ENCODE assay signal across 16 cellular contexts in genomic region chr16:10930755-10931093, GRCh38. TPM values are rescaled to one million over a fixed set of nuclear protein-coding genes. Genes with fewer than 3 reads are reported as not detected.
A peak's percentile ranks its signal among the peaks of the same experiment; 100 is the strongest.
DNase-seq lines count a peak whose midpoint lies in the region; ATAC-seq and TF ChIP-seq lines count a peak whose summit lies in the region.
"Had no signal": no experiment of that assay in that cellular context is flagged by ENCODE, and none has a peak within 500 bp of the region (broad histone marks: within the 10 kb centered on the region; RNA-seq: fewer than 3 reads in every experiment).

No MANE protein-coding gene starts in this region.

- no peaks in the 10 kb centered on the region for H3K27me3 ChIP-seq in neural progenitor cell
- H3K27me3 ChIP-seq in gastrocnemius medialis = no peaks in the 10 kb centered on the region
- H3K27me3 ChIP-seq: neutrophil, testis had no signal

- TF ChIP-seq CTCF in GM12873 (IDR thresholded peaks at IDR 0.05; ENCODE audit: insufficient read depth, low read depth, low read length, missing control alignments) (peak; percentile 37), astrocyte of the cerebellum (IDR thresholded peaks at IDR 0.05; ENCODE audit: low read depth, low read length, missing control alignments) (peak; percentile 3), neural progenitor cell (IDR thresholded peaks at IDR 0.05) (peak; percentile 16), gastrocnemius medialis (IDR thresholded peaks at IDR 0.05 in 4 of 5, conservative IDR thresholded peaks at IDR 0.05 in 1 of 5) (no peak)

- H3F3A ChIP-seq in neural progenitor cell (ENCODE audit: low read depth) = no peaks in the 10 kb centered on the region

- H3K9me3 ChIP-seq in neural progenitor cell (ENCODE audit: low read depth) = no peaks in the 10 kb centered on the region
- H3K9me3 ChIP-seq in gastrocnemius medialis = no peaks in the 10 kb centered on the region
- H3K9me3 ChIP-seq: neutrophil, testis had no signal

- peaks cover 3% of the 10 kb centered on the region for H3K79me2 ChIP-seq in neural progenitor cell (ENCODE audit: low read depth)

- H3K27me3 Mint-ChIP-seq in neural progenitor cell (ENCODE audit: insufficient read depth, low read depth) = peaks cover 4% of the 10 kb centered on the region
- H3K27me3 Mint-ChIP-seq: activated naive CD8-positive, alpha-beta T cell had no signal

- intact Hi-C loops in gastrocnemius medialis (cut with DNase I; ENCODE audit: low total_unique reads) = no loop called here

- no peak overlapping the region for H3K27ac ChIP-seq in neural progenitor cell
- peak overlapping the region in 2 of 4 donors; percentile 31 to 51 for H3K27ac ChIP-seq in gastrocnemius medialis
- H3K27ac ChIP-seq: HL-60, neutrophil, testis had no signal

- H3K4me1 ChIP-seq in neural progenitor cell (no peaks in the 10 kb centered on the region), gastrocnemius medialis (peaks cover 47 to 49% of the 10 kb centered on the region in 2 donors)

- H3K36me3 Mint-ChIP-seq in neural progenitor cell = peaks cover 7% of the 10 kb centered on the region

- no peak overlapping the region for H3K4me3 ChIP-seq in astrocyte of the cerebellum (ENCODE audit: low read depth, low read length)
- H3K4me3 ChIP-seq in neural progenitor cell = no peak overlapping the region
- H3K4me3 ChIP-seq in gastrocnemius medialis = no peak overlapping the region
- H3K4me3 ChIP-seq: testis had no signal

- H3K36me3 ChIP-seq in neural progenitor cell = no peaks in the 10 kb centered on the region
- H3K36me3 ChIP-seq in gastrocnemius medialis = peaks cover 0 to 24% of the 10 kb centered on the region in 2 donors

- H3K4me3 Mint-ChIP-seq in neural progenitor cell = no peak overlapping the region
- H3K4me3 Mint-ChIP-seq: activated CD8-positive, alpha-beta T cell treated with anti-CD3 and anti-CD28 coated beads, Interleukin-2, amount 10 ng/mL, durations not matched to agents 7 days and 5 days; activated naive CD8-positive, alpha-beta T cell; activated T-cell treated with anti-CD3 and anti-CD28 coated beads, Interleukin-2, amount 50 U/mL, for 4 hours had no signal

- DNase-seq in KBM-7 (peak; percentile 35), astrocyte of the cerebellum (ENCODE audit: low read depth) (no peak), neural progenitor cell (ENCODE audit: low spot score) (no peak), mesenteric fat pad (ENCODE audit: low spot score) (no peak), SW480 (ENCODE audit: low spot score) (no peak), T-helper 9 cell (no peak), gastrocnemius medialis (no peak)
- DNase-seq: activated CD8-positive, alpha-beta T cell treated with anti-CD3 and anti-CD28 coated beads, Interleukin-2, amount 10 ng/mL, durations not matched to agents 7 days and 5 days; activated T-cell treated with anti-CD3 and anti-CD28 coated beads, Interleukin-2, amount 50 U/mL, for 4 hours; NCI-H2171; testis had no signal

- H4K20me1 ChIP-seq in neural progenitor cell (ENCODE audit: low read depth) = peaks cover 29% of the 10 kb centered on the region

- no peaks in the 10 kb centered on the region for H3K4me1 Mint-ChIP-seq in neural progenitor cell

- no peak overlapping the region for H3K27ac Mint-ChIP-seq in neural progenitor cell
- H3K27ac Mint-ChIP-seq: activated naive CD8-positive, alpha-beta T cell had no signal

- no peak for TF ChIP-seq POLR2A in gastrocnemius medialis (IDR thresholded peaks at IDR 0.05)

- no peak overlapping the region for H2AFZ ChIP-seq in neural progenitor cell (replicated peaks)

- no peaks in the 10 kb centered on the region for H3K9me3 Mint-ChIP-seq in neural progenitor cell
- H3K9me3 Mint-ChIP-seq: activated T-cell treated with anti-CD3 and anti-CD28 coated beads, Interleukin-2, amount 50 U/mL, for 4 hours had no signal

- no peak overlapping the region for H3K4me2 ChIP-seq in neural progenitor cell

- in situ Hi-C loops in KBM-7 (cut with MboI; ENCODE audit: low pct_unique_long_range_greater_than_20kb, low sequenced_read_pairs) = loop anchor here (25.0 kb wide), 1 partner anchor 393 kb away; no protein-coding TSS in a partner anchor
- in situ Hi-C loops in astrocyte of the cerebellum (cut with HindIII; ENCODE audit: low sequenced_read_pairs) = no loop called here
- in situ Hi-C loops in gastrocnemius medialis (cut with MboI; ENCODE audit: low sequenced_read_pairs in 4 of 4) = no loop called here

- H3K9ac ChIP-seq in neural progenitor cell = no peak overlapping the region

- ATAC-seq in gastrocnemius medialis = no peak
- ATAC-seq: activated CD8-positive, alpha-beta T cell treated with anti-CD3 and anti-CD28 coated beads, Interleukin-2, amount 10 ng/mL, durations not matched to agents 7 days and 5 days; activated T-cell treated with anti-CD3 and anti-CD28 coated beads, Interleukin-2, amount 50 U/mL, for 4 hours; left lobe of liver had no signal

RNA-seq across cellular contexts. Expression of gene DEXI, which starts 11.5 kb away (rescaled TPM):
- 16.4 and 45.9 TPM in 2 replicates for total RNA-seq in neural progenitor cell (ENCODE audit: low replicate concordance)
- total RNA-seq in mesenteric fat pad = 41.6 TPM
- 100 to 1,000 TPM in 3 of 4 donors, 10 to 100 TPM in 1; 83.9 to 184 (median 127) TPM for total RNA-seq in gastrocnemius medialis

RNA-seq across cellular contexts. Expression of gene CLEC16A, which starts 13.6 kb away (rescaled TPM):
- total RNA-seq in neural progenitor cell (ENCODE audit: low replicate concordance) = 7.8 and 11.9 TPM in 2 replicates
- 27.5 TPM for total RNA-seq in mesenteric fat pad
- 10 to 100 TPM; 24.5 to 33.0 (median 29.3) TPM for total RNA-seq in gastrocnemius medialis

RNA-seq across cellular contexts. Expression of gene CIITA, which starts 53.7 kb away (rescaled TPM):
- total RNA-seq in neural progenitor cell (ENCODE audit: low replicate concordance) (not detected in 2 replicates), mesenteric fat pad (10.0 TPM), gastrocnemius medialis (1 to 10 TPM; 2.3 to 9.1 (median 5.1) TPM)

Comparison
In these comparisons a context has a peak if more than half of its experiments do, and no peak if none do; other contexts are left out.
1. CTCF ChIP-seq: peak in GM12873 (single experiment), astrocyte of the cerebellum (single experiment) and neural progenitor cell (single experiment); none in gastrocnemius medialis (0 of 5).